Comparison of ENCODE assay signal across 9 cellular contexts in genomic region chr2:40282428-40282827, GRCh38.
DNase-seq lines count a peak whose midpoint lies in the region; ATAC-seq and TF ChIP-seq lines count a peak whose summit lies in the region.
"Had no signal": no experiment of that assay in that cellular context is flagged by ENCODE, and none has a peak within 500 bp of the region (broad histone marks: within the 10 kb centered on the region; RNA-seq: fewer than 3 reads in every experiment).

No MANE protein-coding gene starts in this region.

- ATAC-seq in HG03457 (IDR thresholded peaks at IDR 0.05; ENCODE audit: unreplicated experiment) = no peak

- in situ Hi-C loops in brain microvascular endothelial cell (cut with HindIII; ENCODE audit: low pct_ligation_motif_present, low sequenced_read_pairs) = no loop called here

- no peaks in the 10 kb centered on the region for H4K20me1 ChIP-seq in BLaER1

- TF ChIP-seq CTCF in brain microvascular endothelial cell (IDR thresholded peaks at IDR 0.05; ENCODE audit: low read depth, low read length, missing control alignments) = no peak

- DNase-seq in HCEC 1CT = peak; percentile 37
- DNase-seq in brain microvascular endothelial cell = peak; percentile 76
- DNase-seq in myocyte (ENCODE audit: low read depth) = peak; percentile 81
- DNase-seq in NCI-H510A treated with DMSO at 0.1 percent for 48 hours (lab: John Stamatoyannopoulos, UW) = no peak
- DNase-seq in globus pallidus (ENCODE audit: low spot score) = no peak
- no peak for DNase-seq in SIG-M5 (lab: John Stamatoyannopoulos, UW)

- H3K4me2 ChIP-seq in BLaER1 = peak overlapping the region; percentile 87

- peak overlapping the region; percentile 62 for H3K4me3 ChIP-seq in BLaER1
- peak overlapping the region; percentile 20 for H3K4me3 ChIP-seq in brain microvascular endothelial cell (ENCODE audit: low read depth, low read length)
- H3K4me3 ChIP-seq: lung had no signal

- H3K9me3 ChIP-seq in BLaER1 = no peaks in the 10 kb centered on the region

- H3K27me3 ChIP-seq in BLaER1 = no peaks in the 10 kb centered on the region
- no peaks in the 10 kb centered on the region for H3K27me3 ChIP-seq in brain microvascular endothelial cell (replicated peaks)

- H3K9ac ChIP-seq in BLaER1 = peak overlapping the region; percentile 75

- H3K36me3 ChIP-seq in BLaER1 = no peaks in the 10 kb centered on the region
- no peaks in the 10 kb centered on the region for H3K36me3 ChIP-seq in brain microvascular endothelial cell (replicated peaks)

- peak overlapping the region; percentile 86 for H3K27ac ChIP-seq in BLaER1
- H3K27ac ChIP-seq in brain microvascular endothelial cell = peak overlapping the region; percentile 71

- peaks cover 89% of the 10 kb centered on the region for H3K4me1 ChIP-seq in BLaER1

Comparison
In these comparisons a context has a peak if more than half of its experiments do, and no peak if none do; other contexts are left out.
1. DNase-seq: peak in HCEC 1CT (single experiment), brain microvascular endothelial cell (single experiment) and myocyte (single experiment); none in NCI-H510A treated with DMSO at 0.1 percent for 48 hours (single experiment), globus pallidus (single experiment) and SIG-M5 (single experiment).